ENCODE assay signal across 15 cellular contexts in genomic region chr20:23823621-23824324, GRCh38. TPM values are rescaled to one million over a fixed set of nuclear protein-coding genes. Genes with fewer than 3 reads are reported as not detected.
"Had no signal": no experiment of that assay in that cellular context is flagged by ENCODE, and none has a peak within 500 bp of the region (broad histone marks: within the 10 kb centered on the region; RNA-seq: fewer than 3 reads in every experiment).

No MANE protein-coding gene starts in this region.

- H3K27ac Mint-ChIP-seq: activated CD4-positive, alpha-beta T cell treated with anti-CD3 and anti-CD28 coated beads, Interleukin-2, amount 10 ng/mL, durations not matched to agents 24 days and 14 days; natural killer cell treated with Interleukin-12 subunit alpha and Interleukin-12 subunit beta and Interleukin-15 and Interleukin-18, amount 100 ng/mL, for 72 hours; T-helper 1 cell treated with Interleukin-12 subunit alpha and Interleukin-12 subunit beta and Interleukin-4 antibody, amounts not matched to agents 30 μg/mL and 1 μg/mL, for 36 hours had no signal

- H3K9me3 Mint-ChIP-seq: activated CD4-positive, alpha-beta T cell treated with anti-CD3 and anti-CD28 coated beads, Interleukin-2, amount 10 ng/mL, durations not matched to agents 24 days and 14 days; natural killer cell treated with Interleukin-12 subunit alpha and Interleukin-12 subunit beta and Interleukin-15 and Interleukin-18, amount 100 ng/mL, for 72 hours; T-helper 1 cell treated with Interleukin-12 subunit alpha and Interleukin-12 subunit beta and Interleukin-4 antibody, amounts not matched to agents 30 μg/mL and 1 μg/mL, for 36 hours had no signal

- H3K4me2 ChIP-seq: hepatocyte had no signal

- H3K9me3 ChIP-seq: sigmoid colon, spleen, stomach, thyroid gland, uterus had no signal

- H3K36me3 Mint-ChIP-seq: natural killer cell treated with Interleukin-12 subunit alpha and Interleukin-12 subunit beta and Interleukin-15 and Interleukin-18, amount 100 ng/mL, for 72 hours had no signal

- H3K27me3 ChIP-seq: hepatocyte, sigmoid colon, stomach, thyroid gland, uterus had no signal

- DNase-seq: activated CD4-positive, alpha-beta T cell treated with anti-CD3 and anti-CD28 coated beads, Interleukin-2, amount 10 ng/mL, durations not matched to agents 24 days and 14 days; activated naive CD4-positive, alpha-beta T cell; erythroblast; left ventricle myocardium superior; mesendoderm; sigmoid colon; spleen; stomach; thyroid gland; uterus had no signal

- H3K4me3 Mint-ChIP-seq: activated CD4-positive, alpha-beta T cell treated with anti-CD3 and anti-CD28 coated beads, Interleukin-2, amount 10 ng/mL, durations not matched to agents 24 days and 14 days; natural killer cell treated with Interleukin-12 subunit alpha and Interleukin-12 subunit beta and Interleukin-15 and Interleukin-18, amount 100 ng/mL, for 72 hours; T-helper 1 cell treated with Interleukin-12 subunit alpha and Interleukin-12 subunit beta and Interleukin-4 antibody, amounts not matched to agents 30 μg/mL and 1 μg/mL, for 36 hours had no signal

- H3K27ac ChIP-seq: hepatocyte, spleen, stomach, thyroid gland, uterus had no signal

- H3K36me3 ChIP-seq: sigmoid colon, spleen, stomach, thyroid gland, uterus had no signal

- H3K4me3 ChIP-seq: hepatocyte, sigmoid colon, spleen, stomach, thyroid gland, uterus had no signal

- H3K27me3 Mint-ChIP-seq: activated CD4-positive, alpha-beta T cell treated with anti-CD3 and anti-CD28 coated beads, Interleukin-2, amount 10 ng/mL, durations not matched to agents 24 days and 14 days had no signal

- H3K4me1 ChIP-seq: spleen, stomach, thyroid gland, uterus had no signal

- H3K4me1 Mint-ChIP-seq: activated CD4-positive, alpha-beta T cell treated with anti-CD3 and anti-CD28 coated beads, Interleukin-2, amount 10 ng/mL, durations not matched to agents 24 days and 14 days had no signal

- ATAC-seq: left ventricle myocardium superior; natural killer cell treated with Interleukin-12 subunit alpha and Interleukin-12 subunit beta and Interleukin-15 and Interleukin-18, amount 100 ng/mL, for 72 hours had no signal

RNA-seq across cellular contexts. Expression of gene CST2, which starts 2.8 kb away (rescaled TPM):
- total RNA-seq: activated CD4-positive, alpha-beta T cell treated with anti-CD3 and anti-CD28 coated beads, Interleukin-2, amount 10 ng/mL, durations not matched to agents 24 days and 14 days; hepatocyte; left ventricle myocardium superior; natural killer cell treated with Interleukin-12 subunit alpha and Interleukin-12 subunit beta and Interleukin-15 and Interleukin-18, amount 100 ng/mL, for 72 hours; osteoblast; pulmonary artery endothelial cell; sigmoid colon; spleen; thyroid gland; uterus had no signal

RNA-seq across cellular contexts. Expression of gene CST5, which starts 55.8 kb away (rescaled TPM):
- total RNA-seq: activated CD4-positive, alpha-beta T cell treated with anti-CD3 and anti-CD28 coated beads, Interleukin-2, amount 10 ng/mL, durations not matched to agents 24 days and 14 days; left ventricle myocardium superior; natural killer cell treated with Interleukin-12 subunit alpha and Interleukin-12 subunit beta and Interleukin-15 and Interleukin-18, amount 100 ng/mL, for 72 hours; osteoblast; pulmonary artery endothelial cell; sigmoid colon; spleen; stomach; thyroid gland; uterus had no signal
